In the genomic region with DNA sequence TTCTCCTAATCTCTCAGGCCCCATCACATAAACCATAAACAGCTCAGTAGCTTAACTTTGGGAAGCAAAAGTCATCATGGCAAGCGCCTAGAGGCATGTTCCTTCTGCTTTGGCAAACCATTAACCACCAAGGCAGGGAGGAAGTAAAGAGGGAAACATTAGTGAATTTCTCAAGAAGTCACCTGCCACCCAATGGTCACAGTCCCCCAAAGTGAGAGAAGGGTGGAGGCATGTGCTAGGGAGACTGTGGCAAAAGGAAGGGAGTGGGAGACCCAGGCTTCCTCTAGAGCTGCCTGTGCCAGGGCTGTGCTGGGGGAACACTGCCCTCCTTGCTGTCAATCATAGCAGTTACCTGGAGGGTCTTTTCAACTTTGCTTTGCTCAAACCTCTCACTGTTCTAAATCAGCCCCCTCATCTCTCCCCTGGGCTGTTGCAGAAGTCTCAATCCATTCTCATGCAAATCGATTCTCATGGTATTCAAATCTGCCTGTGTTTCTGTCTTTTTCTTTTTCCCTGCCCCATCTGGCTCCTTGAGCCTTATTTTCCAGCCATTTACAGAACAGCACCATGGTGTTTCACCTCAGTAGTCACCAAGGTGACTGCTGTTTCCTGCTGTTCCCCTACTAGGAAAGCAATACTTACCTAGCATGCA, we compare ENCODE assay signal across 11 cellular contexts. TPM values are rescaled to one million over a fixed set of nuclear protein-coding genes. Genes with fewer than 3 reads are reported as not detected.
DNase-seq lines count a peak whose midpoint lies in the region; ATAC-seq and TF ChIP-seq lines count a peak whose summit lies in the region.
"Had no signal": no experiment of that assay in that cellular context is flagged by ENCODE, and none has a peak within 500 bp of the region (broad histone marks: within the 10 kb centered on the region; RNA-seq: fewer than 3 reads in every experiment).

No MANE protein-coding gene starts in this region.

- peak overlapping the region; percentile 29 to 83 (median 70) for H3K27ac Mint-ChIP-seq in immature natural killer cell

- CTCF ChIA-PET in RWPE1 (lab: Yijun Ruan, JAX): interaction anchor here (0.9 kb wide), 1 partner anchor 68 kb away, joined by 3 read pairs; no protein-coding TSS in a partner anchor

- H3K27me3 ChIP-seq in BLaER1 treated with 17β-estradiol and CSF1 and Interleukin-3, amounts not matched to agents 10 nM and 100 nM: no peaks in the 10 kb centered on the region
- H3K27me3 ChIP-seq in foreskin keratinocyte (no peaks in the 10 kb centered on the region), sigmoid colon (no peaks in the 10 kb centered on the region)
- H3K27me3 ChIP-seq: tibial nerve had no signal

- WGBS in sigmoid colon, 2 donors: 42 to 55% methylated on average over 2 of the region's 2 CpGs

- peaks cover 37 to 53% (median 49%) of the 10 kb centered on the region in 10 experiments for H3K4me1 ChIP-seq in BLaER1 treated with 17β-estradiol and CSF1 and Interleukin-3, amounts not matched to agents 10 nM and 100 nM
- H3K4me1 ChIP-seq in foreskin keratinocyte: no peaks in the 10 kb centered on the region
- peaks cover 0 to 21% (median 18%) of the 10 kb centered on the region in 4 donors for H3K4me1 ChIP-seq in sigmoid colon

- TF ChIP-seq POLR2A in sigmoid colon (IDR thresholded peaks at IDR 0.05): no peak

- TF ChIP-seq CTCF in RWPE1 (conservative IDR thresholded peaks at IDR 0.05; ENCODE audit: low read depth) (no peak), foreskin keratinocyte (conservative IDR thresholded peaks at IDR 0.05) (no peak), sigmoid colon (IDR thresholded peaks at IDR 0.05) (no peak)

- no peak for TF ChIP-seq EP300 in sigmoid colon (IDR thresholded peaks at IDR 0.05)

- peak overlapping the region in 2 of 11 experiments; percentile 6 to 20; a peak in 2 of 22 replicates for H3K9ac ChIP-seq in BLaER1 treated with 17β-estradiol and CSF1 and Interleukin-3, amounts not matched to agents 10 nM and 100 nM
- H3K9ac ChIP-seq: SK-N-SH had no signal

- peaks cover 0 to 27% (median 9%) of the 10 kb centered on the region in 11 experiments; a peak in 12 of 22 replicates for H4K20me1 ChIP-seq in BLaER1 treated with 17β-estradiol and CSF1 and Interleukin-3, amounts not matched to agents 10 nM and 100 nM

- POLR2A ChIA-PET in RWPE1 (lab: Yijun Ruan, JAX; ENCODE audit: low non-redundant PET): no interaction called here

- H3K27ac ChIP-seq in BLaER1 treated with 17β-estradiol and CSF1 and Interleukin-3, amounts not matched to agents 10 nM and 100 nM: peak overlapping the region in 5 of 11 experiments; percentile 2 to 99 (median 34); a peak in 4 of 22 replicates
- peak overlapping the region; percentile 84; the same call in 1 of the 2 replicates for H3K27ac ChIP-seq in RWPE1
- H3K27ac ChIP-seq in foreskin keratinocyte: no peak overlapping the region
- no peak overlapping the region for H3K27ac ChIP-seq in sigmoid colon
- H3K27ac ChIP-seq: tibial nerve had no signal

- H3K4me2 ChIP-seq in BLaER1 treated with 17β-estradiol and CSF1 and Interleukin-3, amounts not matched to agents 10 nM and 100 nM: peak overlapping the region; percentile 36 to 77 (median 57)
- H3K4me2 ChIP-seq: SK-N-SH had no signal

- no peaks in the 10 kb centered on the region for H3K36me3 Mint-ChIP-seq in immature natural killer cell

- peak overlapping the region; percentile 42 to 85 (median 77) for H3K4me3 Mint-ChIP-seq in immature natural killer cell

- peaks cover 5 to 22% (median 20%) of the 10 kb centered on the region in 3 donors for H3K27me3 Mint-ChIP-seq in immature natural killer cell (ENCODE audit: low read depth in 3 of 3)

- no peak overlapping the region for H3K4me3 ChIP-seq in BLaER1 treated with 17β-estradiol and CSF1 and Interleukin-3, amounts not matched to agents 10 nM and 100 nM
- H3K4me3 ChIP-seq in GM08714 (ENCODE audit: low read length) (peak overlapping the region; percentile 4; the same call in 1 of the 2 replicates), sigmoid colon (no peak overlapping the region)
- H3K4me3 ChIP-seq: tibial nerve had no signal

- peaks cover 26 to 27% of the 10 kb centered on the region in 2 donors for H3K4me1 Mint-ChIP-seq in immature natural killer cell

- H3K9me3 ChIP-seq in BLaER1 treated with 17β-estradiol and CSF1 and Interleukin-3, amounts not matched to agents 10 nM and 100 nM (replicated peaks in 1 of 11): no peaks in the 10 kb centered on the region
- H3K9me3 ChIP-seq in sigmoid colon: no peaks in the 10 kb centered on the region
- H3K9me3 ChIP-seq: SK-N-SH, tibial nerve had no signal

- ATAC-seq in foreskin keratinocyte (no peak), left cardiac atrium (no peak)

- no peak for DNase-seq in RWPE1 (ENCODE audit: low spot score)
- DNase-seq in immature natural killer cell: no peak
- no peak for DNase-seq in foreskin keratinocyte
- DNase-seq in sigmoid colon: no peak
- no peak for DNase-seq in left cardiac atrium
- DNase-seq in activated CD4-positive, CD25-positive, alpha-beta regulatory T cell (lab: John Stamatoyannopoulos, UW): no peak
- DNase-seq: hippocampal formation, SK-N-SH had no signal

- peaks cover 0 to under 1% (median 0%) of the 10 kb centered on the region in 6 donors for H3K9me3 Mint-ChIP-seq in immature natural killer cell

- peaks cover 0 to 1% (median 0%) of the 10 kb centered on the region in 11 experiments; a peak in 4 of 22 replicates for H3K36me3 ChIP-seq in BLaER1 treated with 17β-estradiol and CSF1 and Interleukin-3, amounts not matched to agents 10 nM and 100 nM
- no peaks in the 10 kb centered on the region for H3K36me3 ChIP-seq in sigmoid colon
- H3K36me3 ChIP-seq: tibial nerve had no signal

- intact Hi-C loops in sigmoid colon (cut with DNase I) (loop anchor here (10.0 kb wide), 1 partner anchor 232 kb away; the partner anchor contains the start of genes CENPB and SPEF1), left cardiac atrium (cut with DNase I) (loop anchor here in 1 of 2 donors (10.0 kb wide), 1 partner anchor 48 kb away; no protein-coding TSS in a partner anchor)

RNA-seq across cellular contexts. Expression of gene RNF24, which starts 1.8 kb away (rescaled TPM):
- polyA plus RNA-seq in immature natural killer cell: 10 to 100 TPM in 1 of 3 donors, 1 to 10 TPM in 2; 4.4 to 10.7 (median 7.4) TPM
- total RNA-seq in foreskin keratinocyte: 7.7 and 11.4 TPM in 2 replicates
- polyA plus RNA-seq in foreskin keratinocyte: 5.3 and 6.2 TPM in 2 replicates
- 10 to 100 TPM in 2 of 4 donors, 1 to 10 TPM in 2; 5.6 to 11.0 (median 9.9) TPM for total RNA-seq in sigmoid colon
- 1 to 10 TPM in 2 of 3 donors, under 1 TPM in 1; 0.60 to 4.6 (median 1.4) TPM for polyA plus RNA-seq in sigmoid colon
- 10 to 100 TPM; 10.5 to 13.0 TPM for total RNA-seq in left cardiac atrium
